28 cellular contexts compared by ENCODE assay signal in the genomic region with DNA sequence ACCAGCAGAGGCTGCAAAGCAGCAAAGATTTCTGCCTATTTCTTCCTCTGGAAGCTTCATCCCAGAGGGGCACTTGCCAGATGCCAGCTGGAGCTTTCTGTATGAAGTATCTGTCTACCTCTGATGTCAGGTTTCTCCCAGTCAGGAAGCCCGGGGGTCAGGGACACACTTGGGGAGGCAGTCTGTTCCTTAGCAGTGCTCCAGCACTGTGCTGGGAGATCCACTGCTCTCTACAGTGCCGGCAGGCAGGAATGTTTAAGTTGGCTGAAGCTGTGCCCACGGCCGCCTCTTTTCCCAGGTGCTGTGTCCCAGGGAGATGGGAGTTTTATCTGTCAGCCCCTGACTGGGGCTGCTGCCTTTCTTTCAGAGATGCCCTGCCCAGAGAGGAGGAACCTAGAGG.
DNase-seq lines count a peak whose midpoint lies in the region; ATAC-seq, FAIRE-seq and TF ChIP-seq lines count a peak whose summit lies in the region.
"Had no signal": no experiment of that assay in that cellular context is flagged by ENCODE, and none has a peak within 500 bp of the region (broad histone marks: within the 10 kb centered on the region; RNA-seq: fewer than 3 reads in every experiment).

No MANE protein-coding gene starts in this region.

- no peak for FAIRE-seq in kidney (lab: Jason Lieb, UNC)
- FAIRE-seq: A204.1, GM12878, GM12892, GM18507 had no signal

- H3K4me2 ChIP-seq in GM23338, result no peak overlapping the region
- H3K4me2 ChIP-seq: BLaER1 had no signal

- TF ChIP-seq POLR2A in spleen (IDR thresholded peaks at IDR 0.05) (no peak), tibial nerve (IDR thresholded peaks at IDR 0.05) (no peak)

- no peaks in the 10 kb centered on the region for H3K4me1 Mint-ChIP-seq in GM23338
- H3K4me1 Mint-ChIP-seq in chondrocyte (ENCODE audit: low read depth), result no peaks in the 10 kb centered on the region
- H3K4me1 Mint-ChIP-seq in activated T-cell treated with anti-CD3 and anti-CD28 coated beads, Interleukin-2, amount 50 U/mL, for 24 hours (ENCODE audit: low read depth), result no peaks in the 10 kb centered on the region
- H3K4me1 Mint-ChIP-seq in activated T-helper 2 cell treated with anti-CD3 and anti-CD28 coated beads, Interferon-gamma antibody, Interleukin-2, Interleukin-4, amounts not matched to agents 10 μg/mL and 5 μg/mL and 100 μg/mL, durations not matched to agents 14 hours and 24 hours and 36 hours (ENCODE audit: low read depth), result no peaks in the 10 kb centered on the region
- H3K4me1 Mint-ChIP-seq: CD14-positive monocyte; CD4-positive, alpha-beta memory T cell; CD4-positive, CD25-positive, alpha-beta regulatory T cell; CD8-positive, alpha-beta memory T cell had no signal

- intact Hi-C loops in kidney (cut with DNase I), result no loop called here
- intact Hi-C loops in spleen (cut with DNase I; ENCODE audit: low total_unique reads), result no loop called here
- intact Hi-C loops in activated T-helper 2 cell treated with anti-CD3 and anti-CD28 coated beads, Interferon-gamma antibody, Interleukin-2, Interleukin-4, amounts not matched to agents 10 μg/mL and 5 μg/mL and 100 μg/mL, durations not matched to agents 14 hours and 24 hours and 36 hours (cut with micrococcal nuclease), result no loop called here

- no peaks in the 10 kb centered on the region for H3K9me3 ChIP-seq in kidney (ENCODE audit: control insufficient read depth in 1 of 2, low read length in 2 of 2)
- peaks cover 0 to 66% (median 28%) of the 10 kb centered on the region in 8 donors for H3K9me3 ChIP-seq in spleen
- H3K9me3 ChIP-seq in tibial nerve, result peaks cover 0 to 30% (median 0%) of the 10 kb centered on the region in 4 donors
- H3K9me3 ChIP-seq: BE2C, BLaER1 had no signal

- H2AFZ ChIP-seq in GM23338, result peak overlapping the region; percentile 56

- ATAC-seq in GM23338, result no peak
- ATAC-seq: GM12878 had no signal

- H3K36me3 ChIP-seq in GM23338 (ENCODE audit: insufficient read depth) (no peaks in the 10 kb centered on the region), kidney (ENCODE audit: control insufficient read depth in 1 of 2, insufficient read depth in 2 of 2, low read length in 2 of 2) (no peaks in the 10 kb centered on the region), spleen (no peaks in the 10 kb centered on the region), tibial nerve (no peaks in the 10 kb centered on the region)
- H3K36me3 ChIP-seq: BE2C, BLaER1 had no signal

- H3K36me3 Mint-ChIP-seq in GM23338 (ENCODE audit: low read depth), result peaks cover 4% of the 10 kb centered on the region; the same call in 1 of the 3 replicates
- no peaks in the 10 kb centered on the region for H3K36me3 Mint-ChIP-seq in chondrocyte (ENCODE audit: low read depth)
- H3K36me3 Mint-ChIP-seq in activated T-cell treated with anti-CD3 and anti-CD28 coated beads, Interleukin-2, amount 50 U/mL, for 24 hours (ENCODE audit: low read depth), result no peaks in the 10 kb centered on the region
- H3K36me3 Mint-ChIP-seq in activated T-helper 2 cell treated with anti-CD3 and anti-CD28 coated beads, Interferon-gamma antibody, Interleukin-2, Interleukin-4, amounts not matched to agents 10 μg/mL and 5 μg/mL and 100 μg/mL, durations not matched to agents 14 hours and 24 hours and 36 hours (ENCODE audit: low read depth), result no peaks in the 10 kb centered on the region
- H3K36me3 Mint-ChIP-seq: CD14-positive monocyte; CD4-positive, alpha-beta memory T cell; CD4-positive, CD25-positive, alpha-beta regulatory T cell; CD8-positive, alpha-beta memory T cell had no signal

- no peaks in the 10 kb centered on the region for H3K27me3 Mint-ChIP-seq in GM23338 (ENCODE audit: insufficient read depth, low read depth, poor library complexity)
- H3K27me3 Mint-ChIP-seq in chondrocyte (ENCODE audit: low read depth), result no peaks in the 10 kb centered on the region
- no peaks in the 10 kb centered on the region for H3K27me3 Mint-ChIP-seq in activated T-cell treated with anti-CD3 and anti-CD28 coated beads, Interleukin-2, amount 50 U/mL, for 24 hours
- H3K27me3 Mint-ChIP-seq in activated T-helper 2 cell treated with anti-CD3 and anti-CD28 coated beads, Interferon-gamma antibody, Interleukin-2, Interleukin-4, amounts not matched to agents 10 μg/mL and 5 μg/mL and 100 μg/mL, durations not matched to agents 14 hours and 24 hours and 36 hours (ENCODE audit: low read depth), result no peaks in the 10 kb centered on the region
- H3K27me3 Mint-ChIP-seq: CD4-positive, alpha-beta memory T cell; CD4-positive, CD25-positive, alpha-beta regulatory T cell; CD8-positive, alpha-beta memory T cell had no signal

- H3K27ac Mint-ChIP-seq in GM23338 (no peak overlapping the region), chondrocyte (ENCODE audit: unreplicated experiment) (no peak overlapping the region)
- H3K27ac Mint-ChIP-seq in activated T-cell treated with anti-CD3 and anti-CD28 coated beads, Interleukin-2, amount 50 U/mL, for 24 hours, result no peak overlapping the region
- H3K27ac Mint-ChIP-seq in activated T-helper 2 cell treated with anti-CD3 and anti-CD28 coated beads, Interferon-gamma antibody, Interleukin-2, Interleukin-4, amounts not matched to agents 10 μg/mL and 5 μg/mL and 100 μg/mL, durations not matched to agents 14 hours and 24 hours and 36 hours, result no peak overlapping the region
- H3K27ac Mint-ChIP-seq: CD14-positive monocyte; CD4-positive, CD25-positive, alpha-beta regulatory T cell; CD8-positive, alpha-beta memory T cell had no signal

- no peaks in the 10 kb centered on the region for H3F3A ChIP-seq in GM23338 (replicated peaks; ENCODE audit: low read depth)

- H3K9me2 ChIP-seq in GM23338 (ENCODE audit: insufficient read depth), result peaks cover 10% of the 10 kb centered on the region; the same call in 1 of the 2 replicates

- H3K9ac ChIP-seq in kidney (ENCODE audit: low read length in 2 of 2), result no peak overlapping the region
- H3K9ac ChIP-seq: BLaER1 had no signal

- no peak for TF ChIP-seq EP300 in tibial nerve (IDR thresholded peaks at IDR 0.05)

- H3K9me3 Mint-ChIP-seq in GM23338 (peaks cover 24% of the 10 kb centered on the region), chondrocyte (ENCODE audit: low read depth) (peaks cover 26% of the 10 kb centered on the region)
- H3K9me3 Mint-ChIP-seq in activated T-cell treated with anti-CD3 and anti-CD28 coated beads, Interleukin-2, amount 50 U/mL, for 24 hours, result peaks cover 24% of the 10 kb centered on the region
- H3K9me3 Mint-ChIP-seq in activated T-helper 2 cell treated with anti-CD3 and anti-CD28 coated beads, Interferon-gamma antibody, Interleukin-2, Interleukin-4, amounts not matched to agents 10 μg/mL and 5 μg/mL and 100 μg/mL, durations not matched to agents 14 hours and 24 hours and 36 hours, result peaks cover 37% of the 10 kb centered on the region

- H3K4me3 ChIP-seq in GM23338, result no peak overlapping the region
- no peak overlapping the region for H3K4me3 ChIP-seq in kidney (ENCODE audit: low read length in 2 of 2)
- H3K4me3 ChIP-seq in spleen, result no peak overlapping the region
- no peak overlapping the region for H3K4me3 ChIP-seq in tibial nerve
- H3K4me3 ChIP-seq: BLaER1, GM12878 had no signal

- H3K79me2 ChIP-seq in GM23338 (replicated peaks; ENCODE audit: insufficient read depth), result no peaks in the 10 kb centered on the region

- TF ChIP-seq CTCF in GM23338 (conservative IDR thresholded peaks at IDR 0.05; ENCODE audit: low read depth in 2 of 2) (no peak), chondrocyte (IDR thresholded peaks at IDR 0.05) (no peak), kidney (IDR thresholded peaks at IDR 0.05; ENCODE audit: borderline replicate concordance, extremely low read depth, insufficient read depth) (no peak), spleen (IDR thresholded peaks at IDR 0.05 in 8 of 11, conservative IDR thresholded peaks at IDR 0.05 in 3 of 11) (no peak), tibial nerve (IDR thresholded peaks at IDR 0.05) (no peak)

- no peaks in the 10 kb centered on the region for H3K4me1 ChIP-seq in GM23338 (ENCODE audit: insufficient read depth)
- H3K4me1 ChIP-seq in kidney (ENCODE audit: control insufficient read depth in 1 of 2, insufficient read depth in 1 of 2, low read depth in 1 of 2, low read length in 2 of 2), result no peaks in the 10 kb centered on the region
- no peaks in the 10 kb centered on the region for H3K4me1 ChIP-seq in spleen
- H3K4me1 ChIP-seq in tibial nerve, result no peaks in the 10 kb centered on the region
- H3K4me1 ChIP-seq: BE2C, BLaER1 had no signal

- WGBS in spleen, 5 donors, result 64 to 87% (median 79%) methylated on average over 2 to 4 of the region's 4 CpGs
- 74 to 79% methylated on average over 4 of the region's 4 CpGs for WGBS in tibial nerve, 2 donors

- H3K4me3 Mint-ChIP-seq in GM23338 (no peak overlapping the region), chondrocyte (ENCODE audit: unreplicated experiment) (no peak overlapping the region)
- no peak overlapping the region for H3K4me3 Mint-ChIP-seq in activated T-cell treated with anti-CD3 and anti-CD28 coated beads, Interleukin-2, amount 50 U/mL, for 24 hours
- no peak overlapping the region for H3K4me3 Mint-ChIP-seq in activated T-helper 2 cell treated with anti-CD3 and anti-CD28 coated beads, Interferon-gamma antibody, Interleukin-2, Interleukin-4, amounts not matched to agents 10 μg/mL and 5 μg/mL and 100 μg/mL, durations not matched to agents 14 hours and 24 hours and 36 hours (ENCODE audit: low read depth)
- H3K4me3 Mint-ChIP-seq: CD14-positive monocyte; CD4-positive, alpha-beta memory T cell; CD4-positive, CD25-positive, alpha-beta regulatory T cell; CD8-positive, alpha-beta memory T cell had no signal

- no peaks in the 10 kb centered on the region for H4K20me1 ChIP-seq in GM23338 (replicated peaks; ENCODE audit: insufficient read depth)
- H4K20me1 ChIP-seq: BLaER1 had no signal

- DNase-seq in GM23338 (ENCODE audit: low spot score), result no peak
- peak; percentile 50 for DNase-seq in chondrocyte (ENCODE audit: low spot score)
- peak; percentile 38 for DNase-seq in kidney
- peak; percentile 53 for DNase-seq in spleen
- DNase-seq in activated T-cell treated with anti-CD3 and anti-CD28 coated beads, Interleukin-2, amount 50 U/mL, for 24 hours, result no peak
- no peak for DNase-seq in activated T-helper 2 cell treated with anti-CD3 and anti-CD28 coated beads, Interferon-gamma antibody, Interleukin-2, Interleukin-4, amounts not matched to agents 10 μg/mL and 5 μg/mL and 100 μg/mL, durations not matched to agents 14 hours and 24 hours and 36 hours (ENCODE audit: low spot score)
- DNase-seq in tibial nerve (ENCODE audit: low spot score in 2 of 2), result no peak
- DNase-seq: 8988T; ACHN; BE2C; C1 segment of cervical spinal cord; CD4-positive, alpha-beta memory T cell; CD4-positive, CD25-positive, alpha-beta regulatory T cell; CD8-positive, alpha-beta memory T cell; COR-L47; DMS 273 treated with DMSO at 0.1 percent for 48 hours; DMS153; DMS53; DMS79; DND-41; EL; GDM1 had no signal

- no peak overlapping the region for H3K27ac ChIP-seq in GM23338 (ENCODE audit: low read depth)
- H3K27ac ChIP-seq in kidney (ENCODE audit: low read depth in 2 of 2, low read length in 2 of 2), result no peak overlapping the region
- H3K27ac ChIP-seq in spleen, result no peak overlapping the region
- no peak overlapping the region for H3K27ac ChIP-seq in tibial nerve
- H3K27ac ChIP-seq: BLaER1 had no signal

- no peaks in the 10 kb centered on the region for H3K27me3 ChIP-seq in GM23338 (ENCODE audit: insufficient read depth)
- H3K27me3 ChIP-seq in spleen (replicated peaks in 1 of 7), result no peaks in the 10 kb centered on the region
- no peaks in the 10 kb centered on the region for H3K27me3 ChIP-seq in tibial nerve
- H3K27me3 ChIP-seq: BE2C, BLaER1 had no signal

Comparison
In these comparisons a context has a peak if more than half of its experiments do, and no peak if none do; other contexts are left out.
1. DNase-seq: peak in chondrocyte (single experiment), kidney (single experiment) and spleen (single experiment); none in GM23338 (single experiment), activated T-cell treated with anti-CD3 and anti-CD28 coated beads, Interleukin-2, amount 50 U/mL, for 24 hours (single experiment), activated T-helper 2 cell treated with anti-CD3 and anti-CD28 coated beads, Interferon-gamma antibody, Interleukin-2, Interleukin-4, amounts not matched to agents 10 μg/mL and 5 μg/mL and 100 μg/mL, durations not matched to agents 14 hours and 24 hours and 36 hours (single experiment) and tibial nerve (0 of 2).